Comparison of ENCODE assay signal across 20 cellular contexts in the genomic region with DNA sequence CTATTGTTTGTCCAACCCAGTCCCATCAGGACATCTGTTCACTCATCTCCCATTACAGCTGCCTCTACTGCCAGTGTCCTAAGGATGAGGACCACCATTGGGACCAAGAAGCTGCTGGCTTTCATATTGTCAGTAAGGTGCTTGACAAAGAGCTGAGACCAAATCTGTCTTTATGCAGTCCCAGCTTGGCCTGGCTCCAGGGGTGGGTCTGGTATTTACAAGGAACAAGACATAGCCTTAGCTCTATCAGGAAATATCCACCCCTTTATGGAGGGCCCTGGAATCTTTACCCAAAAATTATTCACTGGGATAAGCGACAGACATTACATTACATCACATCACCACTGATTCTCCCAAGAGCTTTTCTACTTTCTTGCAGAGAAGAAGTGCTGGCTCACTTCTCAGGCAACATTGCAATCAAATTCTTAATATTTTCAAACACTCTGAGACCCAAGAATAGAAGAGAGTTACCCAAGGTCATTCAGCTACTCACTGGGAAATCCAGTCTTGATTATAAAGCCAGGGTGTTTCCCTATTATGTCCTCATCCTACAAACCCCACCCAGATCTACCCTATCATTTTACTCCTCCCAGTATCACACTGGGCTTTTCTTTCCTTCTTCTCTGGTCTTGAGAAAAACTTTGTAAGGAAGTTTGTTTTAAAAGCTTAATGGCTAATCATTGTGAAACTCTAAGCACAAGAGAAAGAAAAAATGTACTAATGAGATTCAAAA. TPM values are rescaled to one million over a fixed set of nuclear protein-coding genes. Genes with fewer than 3 reads are reported as not detected.
DNase-seq lines count a peak whose midpoint lies in the region; ATAC-seq, FAIRE-seq and TF ChIP-seq lines count a peak whose summit lies in the region.
"Had no signal": no experiment of that assay in that cellular context is flagged by ENCODE, and none has a peak within 500 bp of the region (broad histone marks: within the 10 kb centered on the region; RNA-seq: fewer than 3 reads in every experiment).

No MANE protein-coding gene starts in this region.

- no peak for FAIRE-seq in small intestine (lab: Jason Lieb, UNC)
- FAIRE-seq: G401.6, GM12892, H54 had no signal

- no peak overlapping the region for H3K4me3 ChIP-seq in colonic mucosa
- H3K4me3 ChIP-seq in small intestine (ENCODE audit: low read depth in 1 of 2, low read length in 2 of 2): no peak overlapping the region
- H3K4me3 ChIP-seq: HAP-1 had no signal

- H3K4me1 ChIP-seq in colonic mucosa (no peaks in the 10 kb centered on the region), small intestine (ENCODE audit: control insufficient read depth in 2 of 2, insufficient read depth in 1 of 2, low read depth in 1 of 2, low read length in 1 of 2) (no peaks in the 10 kb centered on the region)
- H3K4me1 ChIP-seq: Caco-2, HAP-1 had no signal

- WGBS in small intestine, 3 donors: 59 to 92% (median 60%) methylated on average over 1 of the region's 1 CpG

- peaks cover 74% of the 10 kb centered on the region for H3K27me3 Mint-ChIP-seq in CD4-positive, alpha-beta T cell

- no peak overlapping the region for H3K4me3 Mint-ChIP-seq in CD4-positive, alpha-beta T cell
- H3K4me3 Mint-ChIP-seq: CD8-positive, alpha-beta T cell; HFFc6 had no signal

- H3K27me3 ChIP-seq in colonic mucosa (no peaks in the 10 kb centered on the region), small intestine (ENCODE audit: control insufficient read depth in 2 of 2, insufficient read depth in 2 of 2, low read length in 2 of 2) (peaks cover 0 to 5% of the 10 kb centered on the region in 2 donors)
- H3K27me3 ChIP-seq in CD4-positive, alpha-beta T cell (ENCODE audit: control insufficient read depth, insufficient read depth, low read length): peaks cover 23% of the 10 kb centered on the region

- H3K27ac ChIP-seq in colonic mucosa: peak overlapping the region; percentile 53
- no peak overlapping the region for H3K27ac ChIP-seq in small intestine (ENCODE audit: low read depth in 1 of 2, low read length in 1 of 2)
- no peak overlapping the region for H3K27ac ChIP-seq in CD4-positive, alpha-beta T cell (ENCODE audit: low read depth, low read length)

- peaks cover 4% of the 10 kb centered on the region for H3K36me3 Mint-ChIP-seq in CD4-positive, alpha-beta T cell (ENCODE audit: low read depth)
- H3K36me3 Mint-ChIP-seq: CD8-positive, alpha-beta T cell had no signal

- H3K9ac ChIP-seq in colonic mucosa (ENCODE audit: low read depth in 2 of 2, low read length in 2 of 2): no peak overlapping the region

- intact Hi-C loops in colonic mucosa (cut with DNase I): no loop called here
- intact Hi-C loops in left colon (cut with DNase I, micrococcal nuclease): no loop called here
- intact Hi-C loops in CD4-positive, alpha-beta T cell (cut with DNase I, micrococcal nuclease): no loop called here

- ATAC-seq in left colon: peak; percentile 98
- ATAC-seq in CD4-positive, alpha-beta T cell (ENCODE audit: poor library complexity): no peak
- ATAC-seq: CD8-positive, alpha-beta T cell had no signal

- DNase-seq in colonic mucosa (peak; percentile 86), left colon (peak; percentile 85 to 88), small intestine (peak; percentile 3), medulla oblongata (ENCODE audit: extremely low spot score) (no peak), HK-2 (ENCODE audit: unreplicated experiment) (no peak)
- DNase-seq in CD4-positive, alpha-beta T cell: no peak
- DNase-seq: C1 segment of cervical spinal cord; Caco-2; CD8-positive, alpha-beta T cell; DMS153; DND-41; GOT3; HFFc6 had no signal

- TF ChIP-seq CTCF in colonic mucosa (IDR thresholded peaks at IDR 0.05): no peak
- TF ChIP-seq CTCF in CD4-positive, alpha-beta T cell (IDR thresholded peaks at IDR 0.05): no peak

- H3K4me1 Mint-ChIP-seq in CD4-positive, alpha-beta T cell (ENCODE audit: low read depth): no peaks in the 10 kb centered on the region

- H3K9me3 ChIP-seq in colonic mucosa (no peaks in the 10 kb centered on the region), small intestine (ENCODE audit: control insufficient read depth, low read depth) (no peaks in the 10 kb centered on the region)
- peaks cover 21% of the 10 kb centered on the region for H3K9me3 ChIP-seq in CD4-positive, alpha-beta T cell (ENCODE audit: control insufficient read depth, low read length)
- H3K9me3 ChIP-seq: HAP-1 had no signal

- POLR2A ChIA-PET in CD4-positive, alpha-beta T cell (lab: Charles Lee): no interaction called here

- CTCF ChIA-PET in CD4-positive, alpha-beta T cell (lab: Charles Lee): no interaction called here

- H3K9me3 Mint-ChIP-seq in CD4-positive, alpha-beta T cell: peaks cover 20% of the 10 kb centered on the region
- H3K9me3 Mint-ChIP-seq: HFFc6 had no signal

- H3K36me3 ChIP-seq in colonic mucosa (no peaks in the 10 kb centered on the region), small intestine (ENCODE audit: control insufficient read depth in 2 of 2, insufficient read depth in 2 of 2, low read length in 2 of 2) (no peaks in the 10 kb centered on the region)
- H3K36me3 ChIP-seq: HAP-1 had no signal

- no peak overlapping the region for H3K27ac Mint-ChIP-seq in CD4-positive, alpha-beta T cell
- H3K27ac Mint-ChIP-seq: CD8-positive, alpha-beta T cell; HFFc6 had no signal

RNA-seq across cellular contexts. Expression of a gene that starts 11.5 kb away (rescaled TPM):
- total RNA-seq in colonic mucosa: 100 to 1,000 TPM in 1 of 2 donors, 10 to 100 TPM in 1; 93.4 to 262 TPM
- total RNA-seq in left colon: 100 to 1,000 TPM; 108 to 979 TPM
- 10 to 100 TPM in 1 of 3 donors, 1 to 10 TPM in 2; 3.6 to 15.3 (median 5.7) TPM for polyA plus RNA-seq in small intestine
- not detected for total RNA-seq in CD4-positive, alpha-beta T cell
- total RNA-seq: A172; A673; CD8-positive, alpha-beta T cell; HFFc6 had no signal
- polyA plus RNA-seq: BJ had no signal

RNA-seq across cellular contexts. Expression of a gene that starts 39.0 kb away (rescaled TPM):
- total RNA-seq in colonic mucosa (not detected), left colon (under 1 TPM in 1 of 2 donors, not detected in 1; 0.92 TPM)
- under 1 TPM in 1 of 3 donors, not detected in 2; 0.07 TPM for polyA plus RNA-seq in small intestine
- total RNA-seq in CD4-positive, alpha-beta T cell: not detected
- total RNA-seq: A172; A673; Caco-2; CD8-positive, alpha-beta T cell; HFFc6 had no signal
- polyA plus RNA-seq: BJ had no signal

RNA-seq across cellular contexts. Expression of a gene that starts 43.6 kb away (rescaled TPM):
- 1 to 10 TPM in 1 of 2 donors, under 1 TPM in 1; 0.42 to 1.0 TPM for total RNA-seq in colonic mucosa
- under 1 TPM; 0.14 to 0.21 TPM for total RNA-seq in left colon
- polyA plus RNA-seq in small intestine: under 1 TPM in 1 of 3 donors, not detected in 2; 0.16 TPM
- total RNA-seq in CD4-positive, alpha-beta T cell: not detected
- total RNA-seq: A172; Caco-2; CD8-positive, alpha-beta T cell; HFFc6 had no signal
- polyA plus RNA-seq: BJ had no signal

RNA-seq across cellular contexts. Expression of a gene that starts 48.3 kb away (rescaled TPM):
- total RNA-seq in colonic mucosa (not detected), left colon (not detected)
- under 1 TPM in 1 of 3 donors, not detected in 2; 0.12 TPM for polyA plus RNA-seq in small intestine
- not detected for total RNA-seq in CD4-positive, alpha-beta T cell
- total RNA-seq: A172; A673; Caco-2; CD8-positive, alpha-beta T cell; HFFc6 had no signal
- polyA plus RNA-seq: BJ had no signal

RNA-seq across cellular contexts. Expression of a gene that starts 57.9 kb away (rescaled TPM):
- total RNA-seq in colonic mucosa (not detected), left colon (not detected)
- polyA plus RNA-seq in small intestine: not detected
- not detected for total RNA-seq in CD4-positive, alpha-beta T cell
- total RNA-seq: A172; A673; Caco-2; CD8-positive, alpha-beta T cell; HFFc6 had no signal
- polyA plus RNA-seq: BJ had no signal

Comparison
In these comparisons a context has a peak if more than half of its experiments do, and no peak if none do; other contexts are left out.
1. DNase-seq: peak in colonic mucosa (single experiment), left colon (2 of 2) and small intestine (single experiment); none in CD4-positive, alpha-beta T cell (0 of 10), medulla oblongata (single experiment) and HK-2 (single experiment).
2. RNA of a gene that starts 11.5 kb away (total RNA-seq): 108 to 979 TPM in left colon and 93.4 to 262 TPM in colonic mucosa; not detected in CD4-positive, alpha-beta T cell; every median in the first group is over 10 times any median in the second.